In the genomic region with DNA sequence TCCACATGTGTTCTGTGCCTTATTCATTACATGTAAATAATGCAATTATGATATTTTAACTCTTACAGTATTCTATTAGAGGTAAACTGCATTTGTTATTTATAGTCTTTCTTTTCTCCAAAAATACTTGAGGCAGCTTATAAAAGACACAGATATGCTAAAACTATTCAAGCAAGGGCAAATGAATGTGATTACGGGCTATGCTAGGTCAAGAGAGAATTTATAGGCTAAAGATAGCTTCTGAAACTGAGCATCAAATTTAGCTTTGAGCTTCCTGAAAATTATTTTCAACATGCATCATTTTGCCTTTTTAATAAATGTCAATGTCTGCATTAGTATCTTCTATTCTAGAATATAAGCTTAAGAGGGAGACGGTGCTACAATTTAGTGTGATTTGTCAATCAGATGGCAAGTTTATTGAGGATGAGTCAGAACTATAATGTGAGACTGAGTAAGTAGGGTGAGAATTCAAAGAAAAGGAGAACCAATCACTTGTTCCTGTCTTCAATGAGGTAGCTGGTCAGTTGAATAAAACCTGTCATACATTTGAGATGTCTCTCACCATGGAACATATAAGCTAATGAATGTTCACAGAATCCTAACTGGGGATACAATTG, we compare ENCODE assay signal across 11 cellular contexts.
DNase-seq lines count a peak whose midpoint lies in the region; ATAC-seq and TF ChIP-seq lines count a peak whose summit lies in the region.
"Had no signal": no experiment of that assay in that cellular context is flagged by ENCODE, and none has a peak within 500 bp of the region (broad histone marks: within the 10 kb centered on the region; RNA-seq: fewer than 3 reads in every experiment).

No MANE protein-coding gene starts in this region.

- H3K4me1 ChIP-seq in mucosa of descending colon (ENCODE audit: low read depth), result no peaks in the 10 kb centered on the region

- intact Hi-C loops in mucosa of descending colon (cut with DNase I, micrococcal nuclease), result no loop called here
- intact Hi-C loops in activated CD4-positive, alpha-beta memory T cell treated with anti-CD3 and anti-CD28 coated beads for 36 hours (cut with micrococcal nuclease), result no loop called here

- POLR2A ChIA-PET in activated CD4-positive, alpha-beta memory T cell treated with anti-CD3 and anti-CD28 coated beads for 36 hours (lab: Charles Lee), result no interaction called here

- ATAC-seq in mucosa of descending colon, result peak; percentile 59
- ATAC-seq in HG02798 (IDR thresholded peaks at IDR 0.05; ENCODE audit: poor library complexity, unreplicated experiment), result no peak

- H3K4me1 Mint-ChIP-seq in activated CD4-positive, alpha-beta memory T cell treated with anti-CD3 and anti-CD28 coated beads for 36 hours (ENCODE audit: low read depth), result no peaks in the 10 kb centered on the region

- no peak for TF ChIP-seq CTCF in mucosa of descending colon (IDR thresholded peaks at IDR 0.05)

- H3K36me3 ChIP-seq in SK-N-MC (ENCODE audit: insufficient read depth, low read length) (no peaks in the 10 kb centered on the region), mucosa of descending colon (ENCODE audit: low read depth) (no peaks in the 10 kb centered on the region)

- H3K27me3 Mint-ChIP-seq in activated CD4-positive, alpha-beta memory T cell treated with anti-CD3 and anti-CD28 coated beads for 36 hours, result peaks cover 2% of the 10 kb centered on the region

- H3K27ac Mint-ChIP-seq in activated CD4-positive, alpha-beta memory T cell treated with anti-CD3 and anti-CD28 coated beads for 36 hours, result no peak overlapping the region

- H3K9me3 ChIP-seq in SK-N-MC (ENCODE audit: low read depth, low read length) (no peaks in the 10 kb centered on the region), mucosa of descending colon (no peaks in the 10 kb centered on the region)

- H3K36me3 Mint-ChIP-seq in activated CD4-positive, alpha-beta memory T cell treated with anti-CD3 and anti-CD28 coated beads for 36 hours, result no peaks in the 10 kb centered on the region

- peak; percentile 78 for DNase-seq in EL
- DNase-seq in HPDE6-E6E7 (ENCODE audit: extremely low spot score), result peak; percentile 53
- DNase-seq in SK-N-MC (ENCODE audit: low read depth, low spot score), result no peak
- no peak for DNase-seq in mucosa of descending colon
- DNase-seq in ecto neural progenitor cell (ENCODE audit: low spot score), result no peak
- DNase-seq in activated CD4-positive, alpha-beta memory T cell treated with anti-CD3 and anti-CD28 coated beads for 36 hours, result no peak
- DNase-seq in T-helper 9 cell, result no peak
- DNase-seq: DMS79 treated with DMSO at 0.1 percent for 48 hours; NCI-H524; stimulated activated CD4-positive, alpha-beta T cell treated with anti-CD3 and anti-CD28 coated beads, Interleukin-15, amount 100 ng/mL, for 24 hours had no signal

- no peaks in the 10 kb centered on the region for H3K9me3 Mint-ChIP-seq in activated CD4-positive, alpha-beta memory T cell treated with anti-CD3 and anti-CD28 coated beads for 36 hours

- H3K9ac ChIP-seq in SK-N-MC (ENCODE audit: insufficient read length), result no peak overlapping the region

- no peak overlapping the region for H3K4me3 ChIP-seq in SK-N-MC
- no peak overlapping the region for H3K4me3 ChIP-seq in mucosa of descending colon

- no peak overlapping the region for H3K4me3 Mint-ChIP-seq in activated CD4-positive, alpha-beta memory T cell treated with anti-CD3 and anti-CD28 coated beads for 36 hours

- H3K27ac ChIP-seq in SK-N-MC, result peak overlapping the region; percentile 76

- CTCF ChIA-PET in activated CD4-positive, alpha-beta memory T cell treated with anti-CD3 and anti-CD28 coated beads for 36 hours (lab: Charles Lee), result no interaction called here

Comparison
In these comparisons a context has a peak if more than half of its experiments do, and no peak if none do; other contexts are left out.
1. DNase-seq: peak in EL (single experiment) and HPDE6-E6E7 (single experiment); none in SK-N-MC (single experiment), mucosa of descending colon (0 of 3), ecto neural progenitor cell (single experiment), activated CD4-positive, alpha-beta memory T cell treated with anti-CD3 and anti-CD28 coated beads for 36 hours (single experiment) and T-helper 9 cell (single experiment).